Comparison of ENCODE assay signal across 8 cellular contexts in genomic region chr5:120464627-120465280, GRCh38. TPM values are rescaled to one million over a fixed set of nuclear protein-coding genes. Genes with fewer than 3 reads are reported as not detected.
DNase-seq lines count a peak whose midpoint lies in the region; ATAC-seq and TF ChIP-seq lines count a peak whose summit lies in the region.

No MANE protein-coding gene starts in this region.

- TF ChIP-seq CTCF in BJ (IDR thresholded peaks at IDR 0.05; ENCODE audit: insufficient read depth, low read depth, low read length) = 0 out of 2 replicates have a peak, but pooled peaks have one; percentile 1
- no peak for TF ChIP-seq CTCF in ovary (IDR thresholded peaks at IDR 0.05)

- DNase-seq in BJ (ENCODE audit: low read depth) (no peak), HEK293T (ENCODE audit: extremely low spot score) (peak; percentile 31), Right ventricle myocardium inferior (ENCODE audit: missing footprints) (peak; percentile 68), ovary (peak in 3 of 5 donors; percentile 31 to 60 (median 48))
- DNase-seq in activated T-cell treated with anti-CD3 and anti-CD28 coated beads, Interleukin-2, amount 50 U/mL, for 48 hours = peak; percentile 20 to 25
- DNase-seq in stimulated activated CD4-positive, alpha-beta T cell treated with anti-CD3 and anti-CD28 coated beads, Interleukin-1b, Interleukin-23, amount 100 ng/mL, for 48 hours = no peak

- TF ChIP-seq EP300 in ovary (IDR thresholded peaks at IDR 0.05) = no peak

- peak overlapping the region; percentile 17 to 70 for H3K27ac ChIP-seq in ovary

- ATAC-seq in Right ventricle myocardium inferior (peak; percentile 74), HG03571 (IDR thresholded peaks at IDR 0.05; ENCODE audit: unreplicated experiment) (no peak), HG02973 (IDR thresholded peaks at IDR 0.05; ENCODE audit: unreplicated experiment) (no peak)

- no peaks in the 10 kb centered on the region for H3K36me3 ChIP-seq in BJ (ENCODE audit: control insufficient read depth, insufficient read depth, low read length)
- H3K36me3 ChIP-seq in ovary = no peaks in the 10 kb centered on the region

- CTCF ChIA-PET in BJ (lab: Yijun Ruan, JAX) = interaction anchor here (0.6 to 1.5 kb wide), 4 partner anchors 35 to 409 kb away, joined by 3 read pairs; no protein-coding TSS in a partner anchor
- CTCF ChIA-PET in HEK293T (lab: Yijun Ruan, JAX) = interaction anchor here (0.6 kb wide), 1 partner anchor 1508 kb away, joined by 3 read pairs; no protein-coding TSS in a partner anchor

- peaks cover 1% of the 10 kb centered on the region for H3K4me1 ChIP-seq in ovary (ENCODE audit: insufficient read depth)

- POLR2A ChIA-PET in BJ (lab: Charles Lee) = no interaction called here
- POLR2A ChIA-PET in HEK293T (lab: Yijun Ruan, JAX) = interaction anchor here (0.6 kb wide), 1 partner anchor 18 kb away, joined by 3 read pairs; no protein-coding TSS in a partner anchor

- no peaks in the 10 kb centered on the region for H3K9me3 ChIP-seq in ovary

- intact Hi-C loops in Right ventricle myocardium inferior (cut with DNase I) = loop anchor here (5.0 kb wide), 1 partner anchor 343 kb away; no protein-coding TSS in a partner anchor
- intact Hi-C loops in ovary (cut with DNase I) = no loop called here

- no peaks in the 10 kb centered on the region for H3K27me3 ChIP-seq in BJ (ENCODE audit: control insufficient read depth, insufficient read depth, low read length)
- H3K27me3 ChIP-seq in ovary = no peaks in the 10 kb centered on the region

- TF ChIP-seq POLR2A in ovary (IDR thresholded peaks at IDR 0.05) = no peak

- WGBS in ovary, 3 donors = 0 to 1% (median 0%) methylated on average over 23 to 24 of the region's 24 CpGs

- H3K4me3 ChIP-seq in BJ (ENCODE audit: low read depth, low read length) = peak overlapping the region; percentile 63
- H3K4me3 ChIP-seq in ovary = peak overlapping the region; percentile 68

TF ChIP-seq in HEK293T, 16 proteins besides CTCF, POLR2A, EP300 and RAD21:
- no peak for TF ChIP-seq SUZ12 (IDR thresholded peaks at IDR 0.05)
- no peak for TF ChIP-seq TARDBP (IDR thresholded peaks at IDR 0.05)
- no peak for TF ChIP-seq FOXA1 (IDR thresholded peaks at IDR 0.05)
- no peak for TF ChIP-seq SP1 (IDR thresholded peaks at IDR 0.05)
- TF ChIP-seq L3MBTL2 (conservative IDR thresholded peaks at IDR 0.05) = no peak; the same call in 1 of the 2 replicates
- no peak for TF ChIP-seq BHLHE40 (IDR thresholded peaks at IDR 0.05; ENCODE audit: borderline replicate concordance)
- no peak for TF ChIP-seq CTBP1 (IDR thresholded peaks at IDR 0.05; ENCODE audit: borderline replicate concordance)
- no peak for TF ChIP-seq HDGF (IDR thresholded peaks at IDR 0.05; ENCODE audit: borderline replicate concordance)
- TF ChIP-seq LEF1 (IDR thresholded peaks at IDR 0.05; ENCODE audit: borderline replicate concordance) = no peak
- no peak for TF ChIP-seq FOXK2 (IDR thresholded peaks at IDR 0.05)
- TF ChIP-seq NFRKB (IDR thresholded peaks at IDR 0.05) = no peak
- no peak for TF ChIP-seq ELF4 (IDR thresholded peaks at IDR 0.05)
- TF ChIP-seq ZNF384 (IDR thresholded peaks at IDR 0.05) = no peak
- no peak for TF ChIP-seq FOXM1 (IDR thresholded peaks at IDR 0.05; ENCODE audit: borderline replicate concordance)
- no peak for TF ChIP-seq PKNOX1 (IDR thresholded peaks at IDR 0.05)
- no peak for TF ChIP-seq ARNT (IDR thresholded peaks at IDR 0.05)

RNA-seq across cellular contexts. Expression of gene PRR16, which starts 0.7 kb away (rescaled TPM):
- polyA plus RNA-seq in BJ (2011; rRNA removed) (44.8 and 48.7 TPM in 2 replicates), ovary (1 to 10 TPM; 4.8 to 8.5 TPM)
- 14.5 and 20.4 TPM in 2 replicates for polyA minus RNA-seq in BJ (2011; rRNA and poly(A)+ RNA removed)
- total RNA-seq in Right ventricle myocardium inferior (12.7 TPM), ovary (10 to 100 TPM in 1 of 7 donors, 1 to 10 TPM in 6; 1.5 to 11.0 (median 3.8) TPM)

Comparison
In these comparisons a context has a peak if more than half of its experiments do, and no peak if none do; other contexts are left out.
1. DNase-seq: peak in HEK293T (single experiment), activated T-cell treated with anti-CD3 and anti-CD28 coated beads, Interleukin-2, amount 50 U/mL, for 48 hours (2 of 2), Right ventricle myocardium inferior (single experiment) and ovary (3 of 5); none in BJ (single experiment) and stimulated activated CD4-positive, alpha-beta T cell treated with anti-CD3 and anti-CD28 coated beads, Interleukin-1b, Interleukin-23, amount 100 ng/mL, for 48 hours (single experiment).